Comparison of ENCODE assay signal across 8 cellular contexts in the genomic region with DNA sequence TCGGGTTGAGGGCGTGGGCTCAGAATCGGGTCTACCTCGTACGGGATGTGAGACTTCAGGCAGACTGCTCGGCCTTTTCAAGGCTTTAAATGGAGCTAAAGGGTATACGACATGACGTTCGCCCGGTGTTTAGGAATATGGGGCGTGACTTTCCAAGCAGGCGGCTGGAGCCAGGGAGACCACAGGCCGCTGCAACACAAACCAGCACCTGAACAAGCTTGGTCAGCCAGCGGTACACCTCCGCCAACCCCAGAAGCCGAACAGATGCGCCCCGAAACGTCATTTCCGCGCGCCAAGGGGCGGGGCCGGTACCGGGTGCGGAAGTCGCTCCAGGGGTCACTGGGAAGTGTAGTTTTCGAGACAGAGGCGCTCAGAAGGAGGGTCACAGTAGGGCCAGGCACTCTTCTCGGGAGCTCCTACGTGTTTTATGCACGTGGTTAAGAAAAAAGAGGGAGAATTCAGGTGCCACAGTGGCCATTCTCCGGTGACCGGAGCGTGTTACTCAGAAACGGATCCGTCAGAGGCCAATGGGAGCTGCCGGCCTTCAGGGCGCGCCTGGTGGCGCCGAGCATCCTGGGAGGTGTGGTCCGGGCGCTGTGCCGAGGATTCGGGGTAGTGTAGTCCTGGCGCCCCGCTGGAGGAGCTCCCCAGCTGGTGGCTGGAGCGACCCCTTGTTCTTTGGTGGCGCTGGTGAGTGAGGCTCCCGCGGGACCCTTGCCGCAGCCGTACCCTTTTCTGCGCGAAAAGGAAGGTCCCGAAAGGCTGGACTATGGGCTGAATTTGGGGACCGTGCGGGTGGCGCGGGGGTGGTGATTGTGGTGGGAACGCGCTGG.
DNase-seq lines count a peak whose midpoint lies in the region; ATAC-seq and FAIRE-seq lines count a peak whose summit lies in the region.

Gene ZNF133 (plus strand): TSS at position 613 of the 833 bp plus-strand sequence. CDS start 17,160 bp downstream, outside the sequence.

- ATAC-seq in HG03457 (IDR thresholded peaks at IDR 0.05; ENCODE audit: unreplicated experiment) = peak; percentile 93

- H3K4me3 ChIP-seq in BLaER1 treated with 17β-estradiol and CSF1 and Interleukin-3, amounts not matched to agents 10 nM and 100 nM = peak within 1 kb of the TSS; percentile 81 to 89 (median 83)

- peak within 1 kb of the TSS; percentile 85 to 97 (median 90) for H3K9ac ChIP-seq in BLaER1 treated with 17β-estradiol and CSF1 and Interleukin-3, amounts not matched to agents 10 nM and 100 nM

- H3K27me3 ChIP-seq in BLaER1 treated with 17β-estradiol and CSF1 and Interleukin-3, amounts not matched to agents 10 nM and 100 nM = no peaks in the 10 kb centered on the region
- peaks cover 2% of the 10 kb centered on the region for H3K27me3 ChIP-seq in layer of hippocampus (ENCODE audit: control insufficient read depth, insufficient read depth, low read length)

- peaks cover 25 to 32% (median 29%) of the 10 kb centered on the region in 11 experiments for H3K9me3 ChIP-seq in BLaER1 treated with 17β-estradiol and CSF1 and Interleukin-3, amounts not matched to agents 10 nM and 100 nM (replicated peaks in 1 of 11)

- H4K20me1 ChIP-seq in BLaER1 treated with 17β-estradiol and CSF1 and Interleukin-3, amounts not matched to agents 10 nM and 100 nM = no peaks in the 10 kb centered on the region

- peaks cover 14 to 27% (median 19%) of the 10 kb centered on the region in 11 experiments; a peak in 21 of 22 replicates for H3K36me3 ChIP-seq in BLaER1 treated with 17β-estradiol and CSF1 and Interleukin-3, amounts not matched to agents 10 nM and 100 nM

- FAIRE-seq in colon (lab: Jason Lieb, UNC) = peak; percentile 38

- DNase-seq in GM19240 (ENCODE audit: insufficient read length, low spot score) (peak; percentile 76), NCI-H524 (lab: John Stamatoyannopoulos, UW) (peak; percentile 90 to 94)
- DNase-seq in activated CD4-positive, alpha-beta T cell treated with anti-CD3 and anti-CD28 coated beads for 4 hours = peak; percentile 92 to 98
- peak; percentile 93 to 97 (median 94) for DNase-seq in stimulated activated CD4-positive, alpha-beta T cell treated with anti-CD3 and anti-CD28 coated beads, Interleukin-1b, Interleukin-23, amount 100 ng/mL, for 24 hours (ENCODE audit: low read depth in 4 of 4, low spot score in 1 of 4)

- H3K27ac ChIP-seq in BLaER1 treated with 17β-estradiol and CSF1 and Interleukin-3, amounts not matched to agents 10 nM and 100 nM = peak within 1 kb of the TSS; percentile 87 to 97 (median 90)
- H3K27ac ChIP-seq in layer of hippocampus (ENCODE audit: low read depth, low read length) = peak within 1 kb of the TSS; percentile 93

- peaks cover 14 to 23% (median 18%) of the 10 kb centered on the region in 10 experiments; a peak in 18 of 20 replicates for H3K4me1 ChIP-seq in BLaER1 treated with 17β-estradiol and CSF1 and Interleukin-3, amounts not matched to agents 10 nM and 100 nM

- H3K4me2 ChIP-seq in BLaER1 treated with 17β-estradiol and CSF1 and Interleukin-3, amounts not matched to agents 10 nM and 100 nM = peak within 1 kb of the TSS; percentile 86 to 99 (median 95)

Comparison
In these comparisons a context has a peak if more than half of its experiments do, and no peak if none do; other contexts are left out.
1. Peak in every context shown above with its lines: DNase-seq, ATAC-seq, H3K4me3 ChIP-seq and H3K27ac ChIP-seq.